Comparison of ENCODE assay signal across 2 cellular contexts in the genomic region with DNA sequence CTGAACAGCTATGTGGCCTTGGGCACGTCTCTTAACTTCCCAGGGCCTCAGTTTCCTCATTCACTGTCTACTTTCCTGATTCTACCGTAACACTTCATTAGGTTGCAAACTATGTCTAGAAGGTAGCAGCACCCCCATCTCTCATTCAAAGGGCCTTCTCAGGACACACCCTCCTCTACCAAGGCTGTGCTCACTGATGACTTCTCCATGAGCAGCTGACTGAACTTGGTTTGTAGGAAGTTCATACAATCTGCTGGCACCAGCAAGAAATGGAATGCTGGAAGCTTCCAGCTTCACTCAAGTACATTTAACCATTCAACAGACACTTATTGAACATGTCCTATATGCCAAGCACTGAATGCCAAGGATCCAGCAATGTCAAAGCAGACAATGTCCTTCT.
TF ChIP-seq lines count a peak whose summit lies in the region.

No MANE protein-coding gene starts in this region.

TF ChIP-seq in A549, 52 proteins besides CTCF, POLR2A, EP300 and RAD21:
- no peak for TF ChIP-seq ESRRA (IDR thresholded peaks at IDR 0.05; ENCODE audit: borderline replicate concordance, low read length)

TF ChIP-seq in HCT116, 20 proteins besides CTCF, POLR2A, EP300 and RAD21:
- no peak for TF ChIP-seq ELF1 (IDR thresholded peaks at IDR 0.05; ENCODE audit: borderline replicate concordance, low read depth)
- TF ChIP-seq, protein P1, sequence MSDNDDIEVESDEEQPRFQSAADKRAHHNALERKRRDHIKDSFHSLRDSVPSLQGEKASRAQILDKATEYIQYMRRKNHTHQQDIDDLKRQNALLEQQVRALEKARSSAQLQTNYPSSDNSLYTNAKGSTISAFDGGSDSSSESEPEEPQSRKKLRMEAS (IDR thresholded peaks at IDR 0.05) = no peak
- TF ChIP-seq, protein P2, sequence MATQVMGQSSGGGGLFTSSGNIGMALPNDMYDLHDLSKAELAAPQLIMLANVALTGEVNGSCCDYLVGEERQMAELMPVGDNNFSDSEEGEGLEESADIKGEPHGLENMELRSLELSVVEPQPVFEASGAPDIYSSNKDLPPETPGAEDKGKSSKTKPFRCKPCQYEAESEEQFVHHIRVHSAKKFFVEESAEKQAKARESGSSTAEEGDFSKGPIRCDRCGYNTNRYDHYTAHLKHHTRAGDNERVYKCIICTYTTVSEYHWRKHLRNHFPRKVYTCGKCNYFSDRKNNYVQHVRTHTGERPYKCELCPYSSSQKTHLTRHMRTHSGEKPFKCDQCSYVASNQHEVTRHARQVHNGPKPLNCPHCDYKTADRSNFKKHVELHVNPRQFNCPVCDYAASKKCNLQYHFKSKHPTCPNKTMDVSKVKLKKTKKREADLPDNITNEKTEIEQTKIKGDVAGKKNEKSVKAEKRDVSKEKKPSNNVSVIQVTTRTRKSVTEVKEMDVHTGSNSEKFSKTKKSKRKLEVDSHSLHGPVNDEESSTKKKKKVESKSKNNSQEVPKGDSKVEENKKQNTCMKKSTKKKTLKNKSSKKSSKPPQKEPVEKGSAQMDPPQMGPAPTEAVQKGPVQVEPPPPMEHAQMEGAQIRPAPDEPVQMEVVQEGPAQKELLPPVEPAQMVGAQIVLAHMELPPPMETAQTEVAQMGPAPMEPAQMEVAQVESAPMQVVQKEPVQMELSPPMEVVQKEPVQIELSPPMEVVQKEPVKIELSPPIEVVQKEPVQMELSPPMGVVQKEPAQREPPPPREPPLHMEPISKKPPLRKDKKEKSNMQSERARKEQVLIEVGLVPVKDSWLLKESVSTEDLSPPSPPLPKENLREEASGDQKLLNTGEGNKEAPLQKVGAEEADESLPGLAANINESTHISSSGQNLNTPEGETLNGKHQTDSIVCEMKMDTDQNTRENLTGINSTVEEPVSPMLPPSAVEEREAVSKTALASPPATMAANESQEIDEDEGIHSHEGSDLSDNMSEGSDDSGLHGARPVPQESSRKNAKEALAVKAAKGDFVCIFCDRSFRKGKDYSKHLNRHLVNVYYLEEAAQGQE (IDR thresholded peaks at IDR 0.05; ENCODE audit: low read depth) = no peak
- no peak for TF ChIP-seq YY1 (IDR thresholded peaks at IDR 0.05; ENCODE audit: extremely low read depth, insufficient replicate concordance, low read depth, low read length)
- TF ChIP-seq CBX3 (IDR thresholded peaks at IDR 0.05; ENCODE audit: low read depth) = no peak
- no peak for TF ChIP-seq TCF7L2 (IDR thresholded peaks at IDR 0.05; ENCODE audit: borderline replicate concordance, extremely low read depth, insufficient read depth, insufficient read length)
- no peak for TF ChIP-seq JUND (IDR thresholded peaks at IDR 0.05)
- no peak for TF ChIP-seq CEBPB (IDR thresholded peaks at IDR 0.05; ENCODE audit: low read depth)
- TF ChIP-seq, protein P3, sequence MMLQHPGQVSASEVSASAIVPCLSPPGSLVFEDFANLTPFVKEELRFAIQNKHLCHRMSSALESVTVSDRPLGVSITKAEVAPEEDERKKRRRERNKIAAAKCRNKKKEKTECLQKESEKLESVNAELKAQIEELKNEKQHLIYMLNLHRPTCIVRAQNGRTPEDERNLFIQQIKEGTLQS (IDR thresholded peaks at IDR 0.05) = no peak
- no peak for TF ChIP-seq ZNF274 (IDR thresholded peaks at IDR 0.05; ENCODE audit: low read depth, low read length)
- TF ChIP-seq ZFX (IDR thresholded peaks at IDR 0.05) = no peak
- no peak for TF ChIP-seq EZH2 (IDR thresholded peaks at IDR 0.05)
- TF ChIP-seq FOSL1 (IDR thresholded peaks at IDR 0.05; ENCODE audit: low read depth) = no peak
- TF ChIP-seq EZH2phosphoT487 (IDR thresholded peaks at IDR 0.05; ENCODE audit: borderline replicate concordance) = no peak
- TF ChIP-seq, protein P4, sequence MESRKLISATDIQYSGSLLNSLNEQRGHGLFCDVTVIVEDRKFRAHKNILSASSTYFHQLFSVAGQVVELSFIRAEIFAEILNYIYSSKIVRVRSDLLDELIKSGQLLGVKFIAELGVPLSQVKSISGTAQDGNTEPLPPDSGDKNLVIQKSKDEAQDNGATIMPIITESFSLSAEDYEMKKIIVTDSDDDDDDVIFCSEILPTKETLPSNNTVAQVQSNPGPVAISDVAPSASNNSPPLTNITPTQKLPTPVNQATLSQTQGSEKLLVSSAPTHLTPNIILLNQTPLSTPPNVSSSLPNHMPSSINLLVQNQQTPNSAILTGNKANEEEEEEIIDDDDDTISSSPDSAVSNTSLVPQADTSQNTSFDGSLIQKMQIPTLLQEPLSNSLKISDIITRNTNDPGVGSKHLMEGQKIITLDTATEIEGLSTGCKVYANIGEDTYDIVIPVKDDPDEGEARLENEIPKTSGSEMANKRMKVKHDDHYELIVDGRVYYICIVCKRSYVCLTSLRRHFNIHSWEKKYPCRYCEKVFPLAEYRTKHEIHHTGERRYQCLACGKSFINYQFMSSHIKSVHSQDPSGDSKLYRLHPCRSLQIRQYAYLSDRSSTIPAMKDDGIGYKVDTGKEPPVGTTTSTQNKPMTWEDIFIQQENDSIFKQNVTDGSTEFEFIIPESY (IDR thresholded peaks at IDR 0.05; ENCODE audit: extremely low read depth, insufficient replicate concordance, low read length) = no peak
- TF ChIP-seq POLR2AphosphoS5 (IDR thresholded peaks at IDR 0.05; ENCODE audit: low read depth, low read length) = no peak
